1 cellular context compared by ENCODE assay signal in the genomic region with DNA sequence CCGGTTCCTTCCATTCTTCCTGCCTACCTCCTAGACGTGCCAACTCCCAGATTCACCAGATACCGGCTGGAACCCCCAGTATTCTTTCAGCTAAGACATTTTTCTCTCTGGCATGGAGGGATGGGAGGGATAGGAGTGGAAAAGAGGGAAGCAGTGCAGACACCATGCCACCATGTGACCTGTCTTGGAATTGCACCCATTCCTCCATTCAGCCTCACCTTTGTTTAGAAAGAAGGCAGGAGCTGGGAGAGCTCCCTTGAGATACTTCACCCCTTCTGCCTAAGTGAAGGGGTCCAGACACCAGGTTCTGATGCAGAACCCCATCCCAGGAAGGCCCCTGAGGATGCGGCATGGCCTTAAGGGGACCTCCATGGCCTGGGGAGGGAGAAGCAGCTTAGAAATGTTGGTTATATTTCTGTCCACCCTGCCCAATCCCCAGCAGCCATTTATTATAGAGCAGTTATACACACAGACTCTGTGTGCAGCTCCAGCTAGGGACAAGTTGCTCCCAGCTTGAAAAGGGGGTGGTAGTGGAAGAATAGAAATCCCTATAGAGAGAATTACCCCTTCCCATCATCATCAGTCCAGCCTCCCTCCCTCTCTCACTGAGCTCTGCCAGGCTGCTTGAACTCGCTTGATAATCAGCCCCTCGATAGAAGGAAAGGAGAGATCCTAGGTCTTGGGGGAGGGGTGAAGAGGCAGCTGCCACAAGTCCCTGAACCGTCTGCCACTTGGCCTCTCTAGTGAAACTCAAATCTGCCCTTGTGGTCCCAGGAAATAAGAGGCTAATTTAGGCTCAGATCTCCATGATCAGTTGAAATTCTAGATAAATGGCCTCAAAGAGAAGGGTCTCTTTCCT.
TF ChIP-seq lines count a peak whose summit lies in the region.

No MANE protein-coding gene starts in this region.

TF ChIP-seq in endothelial cell of umbilical vein, 7 proteins besides CTCF, POLR2A, EP300 and RAD21:
- TF ChIP-seq JUN (IDR thresholded peaks at IDR 0.05; ENCODE audit: borderline replicate concordance, insufficient read depth, insufficient read length, low read depth) = no peak
- TF ChIP-seq MAX (IDR thresholded peaks at IDR 0.05; ENCODE audit: insufficient read depth, insufficient read length) = peak; percentile 47
